Comparison of ENCODE assay signal across 14 cellular contexts in genomic region chr16:74626741-74627416, GRCh38. TPM values are rescaled to one million over a fixed set of nuclear protein-coding genes. Genes with fewer than 3 reads are reported as not detected.
DNase-seq lines count a peak whose midpoint lies in the region; ATAC-seq and TF ChIP-seq lines count a peak whose summit lies in the region.
"Had no signal": no experiment of that assay in that cellular context is flagged by ENCODE, and none has a peak within 500 bp of the region (broad histone marks: within the 10 kb centered on the region; RNA-seq: fewer than 3 reads in every experiment).

No MANE protein-coding gene starts in this region.

- DNase-seq in activated T-cell treated with anti-CD3 and anti-CD28 coated beads, Interleukin-2, amount 50 U/mL, for 72 hours: peak; percentile 25 to 38
- DNase-seq in activated T-cell treated with anti-CD3 and anti-CD28 coated beads, Interleukin-2, amount 50 U/mL, for 1 hour: no peak
- DNase-seq in amniotic epithelial cell (ENCODE audit: low read depth): peak; percentile 23
- peak; percentile 4 for DNase-seq in stimulated activated naive B cell treated with anti-CD40 and anti-IgM and Interleukin-4, amounts not matched to agents 10 μg/mL and 1 μg/mL and 100 μg/mL, for 72 hours
- no peak for DNase-seq in ascending aorta (ENCODE audit: low spot score in 2 of 2)
- DNase-seq in activated gamma-delta T cell treated with Interleukin-2 at 50 U/mL for 16 hours: no peak
- DNase-seq: AML-193, glutamatergic neuron, NCI-H2227 treated with DMSO at 0.1 percent for 48 hours, psoas muscle, tibial artery had no signal

- ATAC-seq in activated T-cell treated with anti-CD3 and anti-CD28 coated beads, Interleukin-2, amount 50 U/mL, for 72 hours (replicated peaks in 1 of 2): peak; percentile 92 to 94
- ATAC-seq in HG02610 (IDR thresholded peaks at IDR 0.05; ENCODE audit: unreplicated experiment) (peak; percentile 76), HG03039 (IDR thresholded peaks at IDR 0.05; ENCODE audit: unreplicated experiment) (no peak)
- ATAC-seq in stimulated activated naive B cell treated with anti-CD40 and anti-IgM and Interleukin-4, amounts not matched to agents 10 μg/mL and 1 μg/mL and 100 μg/mL, for 72 hours (replicated peaks): peak; percentile 92 to 93

- H3K36me3 Mint-ChIP-seq in activated T-cell treated with anti-CD3 and anti-CD28 coated beads, Interleukin-2, amount 50 U/mL, for 72 hours (ENCODE audit: insufficient read depth in 2 of 2): peaks cover 13 to 61% of the 10 kb centered on the region in 2 donors
- peaks cover 45 to 63% of the 10 kb centered on the region in 2 donors for H3K36me3 Mint-ChIP-seq in stimulated activated naive B cell treated with anti-CD40 and anti-IgM and Interleukin-4, amounts not matched to agents 10 μg/mL and 1 μg/mL and 100 μg/mL, for 72 hours

- H3K4me3 Mint-ChIP-seq in activated T-cell treated with anti-CD3 and anti-CD28 coated beads, Interleukin-2, amount 50 U/mL, for 72 hours: peak overlapping the region; percentile 75 to 87
- H3K4me3 Mint-ChIP-seq in stimulated activated naive B cell treated with anti-CD40 and anti-IgM and Interleukin-4, amounts not matched to agents 10 μg/mL and 1 μg/mL and 100 μg/mL, for 72 hours: peak overlapping the region; percentile 22 to 43
- H3K4me3 Mint-ChIP-seq: dendritic cell treated with granulocyte-macrophage colony-stimulating factor and Interleukin-4, amounts not matched to agents 40 ng/mL and 50 ng/mL, for 4 days had no signal

- H3K9me3 ChIP-seq in ascending aorta: no peaks in the 10 kb centered on the region
- H3K9me3 ChIP-seq: psoas muscle, tibial artery had no signal

- H3K27me3 ChIP-seq in ascending aorta: no peaks in the 10 kb centered on the region
- H3K27me3 ChIP-seq: tibial artery had no signal

- H3K9me3 Mint-ChIP-seq in activated T-cell treated with anti-CD3 and anti-CD28 coated beads, Interleukin-2, amount 50 U/mL, for 72 hours: no peaks in the 10 kb centered on the region
- H3K9me3 Mint-ChIP-seq in stimulated activated naive B cell treated with anti-CD40 and anti-IgM and Interleukin-4, amounts not matched to agents 10 μg/mL and 1 μg/mL and 100 μg/mL, for 72 hours: no peaks in the 10 kb centered on the region
- H3K9me3 Mint-ChIP-seq: dendritic cell treated with granulocyte-macrophage colony-stimulating factor and Interleukin-4, amounts not matched to agents 40 ng/mL and 50 ng/mL, for 4 days had no signal

- H3K27ac Mint-ChIP-seq in activated T-cell treated with anti-CD3 and anti-CD28 coated beads, Interleukin-2, amount 50 U/mL, for 72 hours: peak overlapping the region; percentile 95
- peak overlapping the region; percentile 81 for H3K27ac Mint-ChIP-seq in stimulated activated naive B cell treated with anti-CD40 and anti-IgM and Interleukin-4, amounts not matched to agents 10 μg/mL and 1 μg/mL and 100 μg/mL, for 72 hours
- H3K27ac Mint-ChIP-seq: dendritic cell treated with granulocyte-macrophage colony-stimulating factor and Interleukin-4, amounts not matched to agents 40 ng/mL and 50 ng/mL, for 4 days had no signal

- peaks cover 62% of the 10 kb centered on the region for H3K4me1 Mint-ChIP-seq in activated T-cell treated with anti-CD3 and anti-CD28 coated beads, Interleukin-2, amount 50 U/mL, for 72 hours (ENCODE audit: low read depth)
- peaks cover 28 to 51% of the 10 kb centered on the region in 2 donors for H3K4me1 Mint-ChIP-seq in stimulated activated naive B cell treated with anti-CD40 and anti-IgM and Interleukin-4, amounts not matched to agents 10 μg/mL and 1 μg/mL and 100 μg/mL, for 72 hours

- no peak for TF ChIP-seq CTCF in ascending aorta (IDR thresholded peaks at IDR 0.05)

- H3K36me3 ChIP-seq in ascending aorta: peaks cover 75 to 77% of the 10 kb centered on the region in 2 donors

- intact Hi-C loops in ascending aorta (cut with DNase I): loop anchor here (10.0 kb wide), 1 partner anchor 172 kb away; no protein-coding TSS in a partner anchor

- no peak overlapping the region for H3K27ac ChIP-seq in ascending aorta
- H3K27ac ChIP-seq: psoas muscle, tibial artery had no signal

- no peak overlapping the region for H3K4me3 ChIP-seq in ascending aorta
- H3K4me3 ChIP-seq: psoas muscle, tibial artery had no signal

- H3K4me1 ChIP-seq in ascending aorta: no peaks in the 10 kb centered on the region
- H3K4me1 ChIP-seq: psoas muscle, tibial artery had no signal

- H3K27me3 Mint-ChIP-seq in activated T-cell treated with anti-CD3 and anti-CD28 coated beads, Interleukin-2, amount 50 U/mL, for 72 hours (ENCODE audit: low read depth): no peaks in the 10 kb centered on the region
- H3K27me3 Mint-ChIP-seq in stimulated activated naive B cell treated with anti-CD40 and anti-IgM and Interleukin-4, amounts not matched to agents 10 μg/mL and 1 μg/mL and 100 μg/mL, for 72 hours: no peaks in the 10 kb centered on the region
- H3K27me3 Mint-ChIP-seq: dendritic cell treated with granulocyte-macrophage colony-stimulating factor and Interleukin-4, amounts not matched to agents 40 ng/mL and 50 ng/mL, for 4 days had no signal

RNA-seq across cellular contexts. Expression of gene GLG1, which starts 20.0 kb away (rescaled TPM):
- 10 to 100 TPM; 67.4 to 72.3 TPM for total RNA-seq in activated T-cell treated with anti-CD3 and anti-CD28 coated beads, Interleukin-2, amount 50 U/mL, for 72 hours
- 77.0 TPM for total RNA-seq in ascending aorta

RNA-seq across cellular contexts. Expression of gene RFWD3, which starts 39.8 kb away (rescaled TPM):
- 100 to 1,000 TPM; 114 TPM for total RNA-seq in activated T-cell treated with anti-CD3 and anti-CD28 coated beads, Interleukin-2, amount 50 U/mL, for 72 hours
- total RNA-seq in ascending aorta: 54.6 TPM

Comparison
In these comparisons a context has a peak if more than half of its experiments do, and no peak if none do; other contexts are left out.
1. DNase-seq: peak in activated T-cell treated with anti-CD3 and anti-CD28 coated beads, Interleukin-2, amount 50 U/mL, for 72 hours (2 of 2), amniotic epithelial cell (single experiment) and stimulated activated naive B cell treated with anti-CD40 and anti-IgM and Interleukin-4, amounts not matched to agents 10 μg/mL and 1 μg/mL and 100 μg/mL, for 72 hours (single experiment); none in activated T-cell treated with anti-CD3 and anti-CD28 coated beads, Interleukin-2, amount 50 U/mL, for 1 hour (single experiment), ascending aorta (0 of 2) and activated gamma-delta T cell treated with Interleukin-2 at 50 U/mL for 16 hours (single experiment).